ENCODE assay signal across 1 cellular context in the genomic region with DNA sequence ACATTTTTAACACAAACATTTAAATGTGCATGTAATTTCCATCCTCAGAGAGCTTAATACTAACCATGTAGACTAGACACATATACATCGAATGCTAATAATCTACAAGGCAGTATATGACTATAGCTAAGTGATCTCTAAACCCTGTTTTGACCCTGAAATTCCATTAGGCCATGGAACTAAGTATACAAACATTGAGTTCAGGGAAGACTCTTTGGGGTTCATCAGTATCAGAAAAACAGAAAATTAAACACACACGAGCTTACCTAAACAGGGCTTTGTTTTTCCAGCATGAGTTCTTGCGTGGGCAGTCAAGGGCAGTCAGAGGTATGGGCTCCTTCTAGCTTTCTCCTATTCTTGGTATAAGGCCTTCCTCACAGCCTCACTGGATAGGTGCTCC.
TF ChIP-seq lines count a peak whose summit lies in the region.

No MANE protein-coding gene starts in this region.

TF ChIP-seq in HepG2, 621 proteins besides CTCF, POLR2A, EP300 and RAD21 (continued from another document and continues in another):
- TF ChIP-seq ERF (CRISPR knock-in tag; IDR thresholded peaks at IDR 0.05) (no peak), ZNF615 (CRISPR knock-in tag; IDR thresholded peaks at IDR 0.05; ENCODE audit: borderline replicate concordance) (no peak), MED1 (CRISPR knock-in tag; IDR thresholded peaks at IDR 0.05) (peak; percentile 72), REPIN1 (CRISPR knock-in tag; IDR thresholded peaks at IDR 0.05; ENCODE audit: borderline replicate concordance, low read depth) (no peak), ZBTB20 (CRISPR knock-in tag; IDR thresholded peaks at IDR 0.05; ENCODE audit: borderline replicate concordance, low read depth) (peak; percentile 90; the same call in 1 of the 2 replicates), SALL1 (CRISPR knock-in tag; IDR thresholded peaks at IDR 0.05) (peak; percentile 27; the same call in 1 of the 2 replicates), ONECUT2 (CRISPR knock-in tag; IDR thresholded peaks at IDR 0.05) (no peak), SOX5 (CRISPR knock-in tag; IDR thresholded peaks at IDR 0.05; ENCODE audit: borderline replicate concordance) (no peak), NR2F1 (CRISPR knock-in tag; IDR thresholded peaks at IDR 0.05) (peak; percentile 30 to 41; a peak in 2 of 4 replicates), RFXAP (CRISPR knock-in tag; IDR thresholded peaks at IDR 0.05; ENCODE audit: borderline replicate concordance) (no peak), ZFP36L1 (CRISPR knock-in tag; IDR thresholded peaks at IDR 0.05) (0 out of 2 replicates have a peak, but pooled peaks have one; percentile 41), ZNF746 (CRISPR knock-in tag; IDR thresholded peaks at IDR 0.05) (no peak), ZFY (CRISPR knock-in tag; IDR thresholded peaks at IDR 0.05) (no peak), RARA (CRISPR knock-in tag; IDR thresholded peaks at IDR 0.05) (peak; percentile 58), ZNF331 (CRISPR knock-in tag; IDR thresholded peaks at IDR 0.05) (no peak), ARHGAP35 (CRISPR knock-in tag; IDR thresholded peaks at IDR 0.05; ENCODE audit: borderline replicate concordance) (no peak), SOX6 (IDR thresholded peaks at IDR 0.05) (no peak), SOX6 (CRISPR knock-in tag; IDR thresholded peaks at IDR 0.05) (peak; percentile 31; the same call in 1 of the 2 replicates), LCORL (IDR thresholded peaks at IDR 0.05) (no peak), LCORL (CRISPR knock-in tag; IDR thresholded peaks at IDR 0.05) (peak; percentile 48), MEIS1 (CRISPR knock-in tag; IDR thresholded peaks at IDR 0.05; ENCODE audit: borderline replicate concordance) (no peak), ZFP37 (CRISPR knock-in tag; IDR thresholded peaks at IDR 0.05; ENCODE audit: borderline replicate concordance) (no peak), MAZ (IDR thresholded peaks at IDR 0.05; ENCODE audit: borderline replicate concordance, low read depth, low read length) (no peak), MAZ (CRISPR knock-in tag; IDR thresholded peaks at IDR 0.05; ENCODE audit: low read depth) (no peak), ZNF205 (CRISPR knock-in tag; IDR thresholded peaks at IDR 0.05) (peak; percentile 80), GATAD2A (CRISPR knock-in tag; IDR thresholded peaks at IDR 0.05) (peak; percentile 40; the same call in 1 of the 2 replicates), ZBTB38 (CRISPR knock-in tag; IDR thresholded peaks at IDR 0.05) (no peak), XBP1 (CRISPR knock-in tag; IDR thresholded peaks at IDR 0.05) (no peak), HDAC1 (CRISPR knock-in tag; IDR thresholded peaks at IDR 0.05) (peak; percentile 48), ZSCAN22 (CRISPR knock-in tag; IDR thresholded peaks at IDR 0.05) (no peak), PHF21A (CRISPR knock-in tag; IDR thresholded peaks at IDR 0.05) (peak; percentile 27; the same call in 1 of the 2 replicates), NR2F6 (IDR thresholded peaks at IDR 0.05) (no peak), NR2F6 (CRISPR knock-in tag; IDR thresholded peaks at IDR 0.05) (peak; percentile 32; the same call in 1 of the 2 replicates), STAG1 (CRISPR knock-in tag; IDR thresholded peaks at IDR 0.05) (no peak)
- TF ChIP-seq, protein P1, sequence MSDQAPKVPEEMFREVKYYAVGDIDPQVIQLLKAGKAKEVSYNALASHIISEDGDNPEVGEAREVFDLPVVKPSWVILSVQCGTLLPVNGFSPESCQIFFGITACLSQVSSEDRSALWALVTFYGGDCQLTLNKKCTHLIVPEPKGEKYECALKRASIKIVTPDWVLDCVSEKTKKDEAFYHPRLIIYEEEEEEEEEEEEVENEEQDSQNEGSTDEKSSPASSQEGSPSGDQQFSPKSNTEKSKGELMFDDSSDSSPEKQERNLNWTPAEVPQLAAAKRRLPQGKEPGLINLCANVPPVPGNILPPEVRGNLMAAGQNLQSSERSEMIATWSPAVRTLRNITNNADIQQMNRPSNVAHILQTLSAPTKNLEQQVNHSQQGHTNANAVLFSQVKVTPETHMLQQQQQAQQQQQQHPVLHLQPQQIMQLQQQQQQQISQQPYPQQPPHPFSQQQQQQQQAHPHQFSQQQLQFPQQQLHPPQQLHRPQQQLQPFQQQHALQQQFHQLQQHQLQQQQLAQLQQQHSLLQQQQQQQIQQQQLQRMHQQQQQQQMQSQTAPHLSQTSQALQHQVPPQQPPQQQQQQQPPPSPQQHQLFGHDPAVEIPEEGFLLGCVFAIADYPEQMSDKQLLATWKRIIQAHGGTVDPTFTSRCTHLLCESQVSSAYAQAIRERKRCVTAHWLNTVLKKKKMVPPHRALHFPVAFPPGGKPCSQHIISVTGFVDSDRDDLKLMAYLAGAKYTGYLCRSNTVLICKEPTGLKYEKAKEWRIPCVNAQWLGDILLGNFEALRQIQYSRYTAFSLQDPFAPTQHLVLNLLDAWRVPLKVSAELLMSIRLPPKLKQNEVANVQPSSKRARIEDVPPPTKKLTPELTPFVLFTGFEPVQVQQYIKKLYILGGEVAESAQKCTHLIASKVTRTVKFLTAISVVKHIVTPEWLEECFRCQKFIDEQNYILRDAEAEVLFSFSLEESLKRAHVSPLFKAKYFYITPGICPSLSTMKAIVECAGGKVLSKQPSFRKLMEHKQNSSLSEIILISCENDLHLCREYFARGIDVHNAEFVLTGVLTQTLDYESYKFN (CRISPR knock-in tag; conservative IDR thresholded peaks at IDR 0.05), result peak; percentile 82
- TF ChIP-seq, protein P2, sequence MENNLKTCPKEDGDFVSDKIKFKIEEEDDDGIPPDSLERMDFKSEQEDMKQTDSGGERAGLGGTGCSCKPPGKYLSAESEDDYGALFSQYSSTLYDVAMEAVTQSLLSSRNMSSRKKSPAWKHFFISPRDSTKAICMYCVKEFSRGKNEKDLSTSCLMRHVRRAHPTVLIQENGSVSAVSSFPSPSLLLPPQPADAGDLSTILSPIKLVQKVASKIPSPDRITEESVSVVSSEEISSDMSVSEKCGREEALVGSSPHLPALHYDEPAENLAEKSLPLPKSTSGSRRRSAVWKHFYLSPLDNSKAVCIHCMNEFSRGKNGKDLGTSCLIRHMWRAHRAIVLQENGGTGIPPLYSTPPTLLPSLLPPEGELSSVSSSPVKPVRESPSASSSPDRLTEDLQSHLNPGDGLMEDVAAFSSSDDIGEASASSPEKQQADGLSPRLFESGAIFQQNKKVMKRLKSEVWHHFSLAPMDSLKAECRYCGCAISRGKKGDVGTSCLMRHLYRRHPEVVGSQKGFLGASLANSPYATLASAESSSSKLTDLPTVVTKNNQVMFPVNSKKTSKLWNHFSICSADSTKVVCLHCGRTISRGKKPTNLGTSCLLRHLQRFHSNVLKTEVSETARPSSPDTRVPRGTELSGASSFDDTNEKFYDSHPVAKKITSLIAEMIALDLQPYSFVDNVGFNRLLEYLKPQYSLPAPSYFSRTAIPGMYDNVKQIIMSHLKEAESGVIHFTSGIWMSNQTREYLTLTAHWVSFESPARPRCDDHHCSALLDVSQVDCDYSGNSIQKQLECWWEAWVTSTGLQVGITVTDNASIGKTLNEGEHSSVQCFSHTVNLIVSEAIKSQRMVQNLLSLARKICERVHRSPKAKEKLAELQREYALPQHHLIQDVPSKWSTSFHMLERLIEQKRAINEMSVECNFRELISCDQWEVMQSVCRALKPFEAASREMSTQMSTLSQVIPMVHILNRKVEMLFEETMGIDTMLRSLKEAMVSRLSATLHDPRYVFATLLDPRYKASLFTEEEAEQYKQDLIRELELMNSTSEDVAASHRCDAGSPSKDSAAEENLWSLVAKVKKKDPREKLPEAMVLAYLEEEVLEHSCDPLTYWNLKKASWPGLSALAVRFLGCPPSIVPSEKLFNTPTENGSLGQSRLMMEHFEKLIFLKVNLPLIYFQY (CRISPR knock-in tag; IDR thresholded peaks at IDR 0.05; ENCODE audit: borderline replicate concordance), result no peak
- TF ChIP-seq, protein P3, sequence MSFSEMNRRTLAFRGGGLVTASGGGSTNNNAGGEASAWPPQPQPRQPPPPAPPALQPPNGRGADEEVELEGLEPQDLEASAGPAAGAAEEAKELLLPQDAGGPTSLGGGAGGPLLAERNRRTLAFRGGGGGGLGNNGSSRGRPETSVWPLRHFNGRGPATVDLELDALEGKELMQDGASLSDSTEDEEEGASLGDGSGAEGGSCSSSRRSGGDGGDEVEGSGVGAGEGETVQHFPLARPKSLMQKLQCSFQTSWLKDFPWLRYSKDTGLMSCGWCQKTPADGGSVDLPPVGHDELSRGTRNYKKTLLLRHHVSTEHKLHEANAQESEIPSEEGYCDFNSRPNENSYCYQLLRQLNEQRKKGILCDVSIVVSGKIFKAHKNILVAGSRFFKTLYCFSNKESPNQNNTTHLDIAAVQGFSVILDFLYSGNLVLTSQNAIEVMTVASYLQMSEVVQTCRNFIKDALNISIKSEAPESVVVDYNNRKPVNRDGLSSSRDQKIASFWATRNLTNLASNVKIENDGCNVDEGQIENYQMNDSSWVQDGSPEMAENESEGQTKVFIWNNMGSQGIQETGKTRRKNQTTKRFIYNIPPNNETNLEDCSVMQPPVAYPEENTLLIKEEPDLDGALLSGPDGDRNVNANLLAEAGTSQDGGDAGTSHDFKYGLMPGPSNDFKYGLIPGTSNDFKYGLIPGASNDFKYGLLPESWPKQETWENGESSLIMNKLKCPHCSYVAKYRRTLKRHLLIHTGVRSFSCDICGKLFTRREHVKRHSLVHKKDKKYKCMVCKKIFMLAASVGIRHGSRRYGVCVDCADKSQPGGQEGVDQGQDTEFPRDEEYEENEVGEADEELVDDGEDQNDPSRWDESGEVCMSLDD (CRISPR knock-in tag; IDR thresholded peaks at IDR 0.05; ENCODE audit: borderline replicate concordance), result peak; percentile 77
- TF ChIP-seq, protein P4, sequence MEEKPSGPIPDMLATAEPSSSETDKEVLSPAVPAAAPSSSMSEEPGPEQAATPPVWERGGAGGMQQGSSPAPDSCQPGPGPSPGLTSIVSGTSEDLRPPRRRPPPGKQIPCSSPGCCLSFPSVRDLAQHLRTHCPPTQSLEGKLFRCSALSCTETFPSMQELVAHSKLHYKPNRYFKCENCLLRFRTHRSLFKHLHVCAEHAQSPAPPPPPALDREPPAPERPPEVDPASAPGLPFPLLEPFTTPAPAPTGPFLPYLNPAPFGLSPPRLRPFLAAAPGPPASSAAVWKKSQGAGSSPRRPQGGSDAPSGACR (CRISPR knock-in tag; IDR thresholded peaks at IDR 0.05), result no peak
- TF ChIP-seq, protein P5, sequence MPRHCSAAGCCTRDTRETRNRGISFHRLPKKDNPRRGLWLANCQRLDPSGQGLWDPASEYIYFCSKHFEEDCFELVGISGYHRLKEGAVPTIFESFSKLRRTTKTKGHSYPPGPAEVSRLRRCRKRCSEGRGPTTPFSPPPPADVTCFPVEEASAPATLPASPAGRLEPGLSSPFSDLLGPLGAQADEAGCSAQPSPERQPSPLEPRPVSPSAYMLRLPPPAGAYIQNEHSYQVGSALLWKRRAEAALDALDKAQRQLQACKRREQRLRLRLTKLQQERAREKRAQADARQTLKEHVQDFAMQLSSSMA (CRISPR knock-in tag; IDR thresholded peaks at IDR 0.05), result no peak
- TF ChIP-seq, protein P6, sequence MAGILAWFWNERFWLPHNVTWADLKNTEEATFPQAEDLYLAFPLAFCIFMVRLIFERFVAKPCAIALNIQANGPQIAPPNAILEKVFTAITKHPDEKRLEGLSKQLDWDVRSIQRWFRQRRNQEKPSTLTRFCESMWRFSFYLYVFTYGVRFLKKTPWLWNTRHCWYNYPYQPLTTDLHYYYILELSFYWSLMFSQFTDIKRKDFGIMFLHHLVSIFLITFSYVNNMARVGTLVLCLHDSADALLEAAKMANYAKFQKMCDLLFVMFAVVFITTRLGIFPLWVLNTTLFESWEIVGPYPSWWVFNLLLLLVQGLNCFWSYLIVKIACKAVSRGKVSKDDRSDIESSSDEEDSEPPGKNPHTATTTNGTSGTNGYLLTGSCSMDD (CRISPR knock-in tag; IDR thresholded peaks at IDR 0.05), result no peak
- TF ChIP-seq, protein P7, sequence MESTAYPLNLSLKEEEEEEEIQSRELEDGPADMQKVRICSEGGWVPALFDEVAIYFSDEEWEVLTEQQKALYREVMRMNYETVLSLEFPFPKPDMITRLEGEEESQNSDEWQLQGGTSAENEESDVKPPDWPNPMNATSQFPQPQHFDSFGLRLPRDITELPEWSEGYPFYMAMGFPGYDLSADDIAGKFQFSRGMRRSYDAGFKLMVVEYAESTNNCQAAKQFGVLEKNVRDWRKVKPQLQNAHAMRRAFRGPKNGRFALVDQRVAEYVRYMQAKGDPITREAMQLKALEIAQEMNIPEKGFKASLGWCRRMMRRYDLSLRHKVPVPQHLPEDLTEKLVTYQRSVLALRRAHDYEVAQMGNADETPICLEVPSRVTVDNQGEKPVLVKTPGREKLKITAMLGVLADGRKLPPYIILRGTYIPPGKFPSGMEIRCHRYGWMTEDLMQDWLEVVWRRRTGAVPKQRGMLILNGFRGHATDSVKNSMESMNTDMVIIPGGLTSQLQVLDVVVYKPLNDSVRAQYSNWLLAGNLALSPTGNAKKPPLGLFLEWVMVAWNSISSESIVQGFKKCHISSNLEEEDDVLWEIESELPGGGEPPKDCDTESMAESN (CRISPR knock-in tag; conservative IDR thresholded peaks at IDR 0.05), result no peak
- TF ChIP-seq, protein P8, sequence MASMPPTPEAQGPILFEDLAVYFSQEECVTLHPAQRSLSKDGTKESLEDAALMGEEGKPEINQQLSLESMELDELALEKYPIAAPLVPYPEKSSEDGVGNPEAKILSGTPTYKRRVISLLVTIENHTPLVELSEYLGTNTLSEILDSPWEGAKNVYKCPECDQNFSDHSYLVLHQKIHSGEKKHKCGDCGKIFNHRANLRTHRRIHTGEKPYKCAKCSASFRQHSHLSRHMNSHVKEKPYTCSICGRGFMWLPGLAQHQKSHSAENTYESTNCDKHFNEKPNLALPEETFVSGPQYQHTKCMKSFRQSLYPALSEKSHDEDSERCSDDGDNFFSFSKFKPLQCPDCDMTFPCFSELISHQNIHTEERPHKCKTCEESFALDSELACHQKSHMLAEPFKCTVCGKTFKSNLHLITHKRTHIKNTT (CRISPR knock-in tag; IDR thresholded peaks at IDR 0.05), result no peak
- TF ChIP-seq, protein P9, sequence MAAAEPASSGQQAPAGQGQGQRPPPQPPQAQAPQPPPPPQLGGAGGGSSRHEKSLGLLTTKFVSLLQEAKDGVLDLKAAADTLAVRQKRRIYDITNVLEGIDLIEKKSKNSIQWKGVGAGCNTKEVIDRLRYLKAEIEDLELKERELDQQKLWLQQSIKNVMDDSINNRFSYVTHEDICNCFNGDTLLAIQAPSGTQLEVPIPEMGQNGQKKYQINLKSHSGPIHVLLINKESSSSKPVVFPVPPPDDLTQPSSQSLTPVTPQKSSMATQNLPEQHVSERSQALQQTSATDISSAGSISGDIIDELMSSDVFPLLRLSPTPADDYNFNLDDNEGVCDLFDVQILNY (CRISPR knock-in tag; conservative IDR thresholded peaks at IDR 0.05), result no peak
- TF ChIP-seq, protein P10, sequence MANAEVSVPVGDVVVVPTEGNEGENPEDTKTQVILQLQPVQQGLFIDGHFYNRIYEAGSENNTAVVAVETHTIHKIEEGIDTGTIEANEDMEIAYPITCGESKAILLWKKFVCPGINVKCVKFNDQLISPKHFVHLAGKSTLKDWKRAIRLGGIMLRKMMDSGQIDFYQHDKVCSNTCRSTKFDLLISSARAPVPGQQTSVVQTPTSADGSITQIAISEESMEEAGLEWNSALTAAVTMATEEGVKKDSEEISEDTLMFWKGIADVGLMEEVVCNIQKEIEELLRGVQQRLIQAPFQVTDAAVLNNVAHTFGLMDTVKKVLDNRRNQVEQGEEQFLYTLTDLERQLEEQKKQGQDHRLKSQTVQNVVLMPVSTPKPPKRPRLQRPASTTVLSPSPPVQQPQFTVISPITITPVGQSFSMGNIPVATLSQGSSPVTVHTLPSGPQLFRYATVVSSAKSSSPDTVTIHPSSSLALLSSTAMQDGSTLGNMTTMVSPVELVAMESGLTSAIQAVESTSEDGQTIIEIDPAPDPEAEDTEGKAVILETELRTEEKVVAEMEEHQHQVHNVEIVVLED (CRISPR knock-in tag; IDR thresholded peaks at IDR 0.05; ENCODE audit: borderline replicate concordance), result no peak
